Comparison of ENCODE assay signal across 25 cellular contexts in the genomic region with DNA sequence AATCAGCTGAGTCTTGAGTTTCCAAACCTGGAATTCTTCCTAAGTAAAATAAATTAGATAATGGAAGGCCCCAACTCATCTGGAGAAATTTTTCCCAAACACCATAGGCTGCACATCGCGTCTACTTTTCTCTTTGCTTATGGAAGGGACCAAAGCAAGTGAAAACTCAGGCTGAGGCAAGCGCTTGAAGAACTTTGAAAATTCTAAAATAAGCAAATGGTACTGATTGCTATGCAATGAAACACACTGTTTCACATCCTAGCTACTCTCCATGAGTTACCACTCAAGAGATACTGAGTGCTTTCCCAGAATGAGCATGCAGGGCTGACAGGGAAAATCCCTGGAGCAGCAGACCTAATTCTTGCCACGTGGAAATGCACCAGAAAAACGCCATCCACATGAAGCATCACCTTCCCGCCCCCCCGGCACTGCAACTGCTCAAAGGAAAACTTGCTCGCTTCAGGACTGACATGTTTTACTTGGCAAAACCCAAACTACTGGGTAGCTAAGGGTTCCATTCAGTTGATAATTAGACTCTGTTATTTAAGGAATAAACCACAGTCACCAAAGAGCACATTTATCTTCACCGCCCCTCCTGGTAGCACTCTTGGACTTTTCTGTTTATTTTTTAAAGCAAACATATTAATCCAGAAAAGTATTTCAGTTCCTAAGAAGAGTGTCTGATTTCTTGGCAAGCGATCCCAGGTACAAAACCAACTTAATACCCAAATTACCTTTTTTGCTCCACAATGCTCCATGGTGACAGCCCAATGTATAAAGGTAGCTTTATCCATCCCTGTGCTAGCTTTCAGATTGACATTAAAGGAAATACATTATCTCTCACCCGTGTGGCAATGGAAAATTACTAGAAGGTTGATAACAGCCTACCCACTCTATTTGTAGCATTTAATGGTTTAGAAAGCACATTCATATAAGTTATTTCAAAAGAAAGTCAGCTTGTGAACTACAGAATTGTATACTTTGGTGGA.
A peak's percentile ranks its signal among the peaks of the same experiment; 100 is the strongest.
DNase-seq lines count a peak whose midpoint lies in the region; ATAC-seq and TF ChIP-seq lines count a peak whose summit lies in the region.
"Had no signal": no experiment of that assay in that cellular context is flagged by ENCODE, and none has a peak within 500 bp of the region (broad histone marks: within the 10 kb centered on the region; RNA-seq: fewer than 3 reads in every experiment).

No MANE protein-coding gene starts in this region.

- H3K27ac ChIP-seq in lung (ENCODE audit: low read depth in 1 of 2, low read length in 1 of 2) (no peak overlapping the region), thyroid gland (peak overlapping the region in 2 of 3 donors; percentile 48 to 73)
- H3K27ac ChIP-seq: RWPE1, testis, vagina had no signal

- intact Hi-C loops in left cardiac atrium (cut with DNase I) = no loop called here
- intact Hi-C loops in Right ventricle myocardium inferior (cut with DNase I) = no loop called here
- intact Hi-C loops in thyroid gland (cut with DNase I) = no loop called here

- TF ChIP-seq POLR2A in thyroid gland (IDR thresholded peaks at IDR 0.05) = no peak

- WGBS in lung, 2 donors = 59 to 85% methylated on average over 11 of the region's 11 CpGs
- 76 to 90% methylated on average over 11 of the region's 11 CpGs for WGBS in thyroid gland, 2 donors

- H3K4me3 ChIP-seq in fibroblast of the aortic adventitia (ENCODE audit: low read depth, low read length) (no peak overlapping the region), lung (no peak overlapping the region), thyroid gland (replicated peaks in 1 of 3) (no peak overlapping the region)
- H3K4me3 ChIP-seq: esophagus squamous epithelium, HAP-1, smooth muscle cell, testis, vagina had no signal

- DNase-seq in left cardiac atrium = peak; percentile 58
- no peak for DNase-seq in Right ventricle myocardium inferior (ENCODE audit: missing footprints)
- DNase-seq in fibroblast of the aortic adventitia (ENCODE audit: low read depth) = peak; percentile 28
- DNase-seq in lung (ENCODE audit: low spot score) = no peak
- DNase-seq in thyroid gland = peak; percentile 5 to 38
- DNase-seq in SKM-1 (lab: John Stamatoyannopoulos, UW; ENCODE audit: unreplicated experiment) = no peak
- DNase-seq in NCI-H526 (lab: John Stamatoyannopoulos, UW) = no peak
- DNase-seq: activated CD4-positive, alpha-beta T cell treated with anti-CD3 and anti-CD28 coated beads, Interleukin-2, amount 50 U/mL, for 4 hours; activated CD4-positive, CD25-positive, alpha-beta regulatory T cell; activated T-cell treated with anti-CD3 and anti-CD28 coated beads, Interleukin-2, amount 50 U/mL, for 72 hours; cerebellar nuclear complex; dermis blood vessel endothelial cell; esophagus squamous epithelium; hippocampal formation; left colon; midbrain; NCI-H146; NCI-H774; stimulated activated naive CD4-positive, alpha-beta T cell treated with Interleukin-2 at 50 U/mL for 16 hours; testis had no signal

- peaks cover 3 to 5% of the 10 kb centered on the region in 2 donors for H3K4me1 ChIP-seq in lung (ENCODE audit: control insufficient read depth in 2 of 2, insufficient read depth in 2 of 2, low read length in 2 of 2)
- H3K4me1 ChIP-seq in thyroid gland = peaks cover 21 to 27% of the 10 kb centered on the region in 2 donors
- H3K4me1 ChIP-seq: HAP-1, testis, vagina had no signal

- H3K27me3 ChIP-seq in lung (ENCODE audit: control insufficient read depth, insufficient read depth) (no peaks in the 10 kb centered on the region), thyroid gland (no peaks in the 10 kb centered on the region)
- H3K27me3 ChIP-seq: esophagus squamous epithelium, testis, vagina had no signal

- ATAC-seq in left cardiac atrium (peak; percentile 27 to 72), Right ventricle myocardium inferior (no peak), lung (ENCODE audit: insufficient read depth, low FRiP score) (peak; percentile 30), HG03457 (IDR thresholded peaks at IDR 0.05; ENCODE audit: unreplicated experiment) (no peak)
- ATAC-seq: activated T-cell treated with anti-CD3 and anti-CD28 coated beads, Interleukin-2, amount 50 U/mL, for 72 hours; left colon had no signal

- H3K9me3 ChIP-seq in lung (ENCODE audit: control insufficient read depth in 2 of 2, insufficient read depth in 1 of 2, low read length in 1 of 2) = no peaks in the 10 kb centered on the region
- no peaks in the 10 kb centered on the region for H3K9me3 ChIP-seq in thyroid gland
- H3K9me3 ChIP-seq: esophagus squamous epithelium, HAP-1, testis, vagina had no signal

- peaks cover 11 to 16% of the 10 kb centered on the region in 2 donors for H3K36me3 ChIP-seq in lung (ENCODE audit: control insufficient read depth in 2 of 2, insufficient read depth in 2 of 2, low read length in 2 of 2)
- H3K36me3 ChIP-seq in thyroid gland = peaks cover 11 to 16% of the 10 kb centered on the region in 2 donors

- no peak for TF ChIP-seq CTCF in fibroblast of the aortic adventitia (IDR thresholded peaks at IDR 0.05; ENCODE audit: insufficient read depth, low read length)
- TF ChIP-seq CTCF in lung (IDR thresholded peaks at IDR 0.05; ENCODE audit: control extremely low read depth, extremely low read depth) = no peak
- peak in 1 of 6 experiments; percentile 9 for TF ChIP-seq CTCF in thyroid gland (IDR thresholded peaks at IDR 0.05)

Comparison
In these comparisons a context has a peak if more than half of its experiments do, and no peak if none do; other contexts are left out.
1. ATAC-seq: peak in left cardiac atrium (2 of 2) and lung (single experiment); none in Right ventricle myocardium inferior (single experiment) and HG03457 (single experiment).
2. DNase-seq: peak in left cardiac atrium (single experiment), fibroblast of the aortic adventitia (single experiment) and thyroid gland (2 of 2); none in Right ventricle myocardium inferior (single experiment), lung (single experiment), SKM-1 (single experiment) and NCI-H526 (0 of 2).
3. H3K27ac ChIP-seq: peak in thyroid gland (2 of 3); none in lung (0 of 2).